26 cellular contexts compared by ENCODE assay signal in genomic region chr18:68102117-68102516, GRCh38.
"Had no signal": no experiment of that assay in that cellular context is flagged by ENCODE, and none has a peak within 500 bp of the region (broad histone marks: within the 10 kb centered on the region; RNA-seq: fewer than 3 reads in every experiment).

No MANE protein-coding gene starts in this region.

- H3K4me1 ChIP-seq: neural progenitor cell, parathyroid adenoma, psoas muscle, right lobe of liver, sigmoid colon, stomach, thyroid gland, tibial nerve, upper lobe of left lung, vagina had no signal

- H3K27ac Mint-ChIP-seq: nephron; neural progenitor cell; progenitor cell of endocrine pancreas; stimulated activated effector memory CD8-positive, alpha-beta T cell treated with anti-CD3 and anti-CD28 coated beads, Interleukin-12 subunit alpha, Interleukin-12 subunit beta, amount 100 ng/mL, for 72 hours; stimulated activated naive B cell treated with anti-CD40 and anti-IgM and Interleukin-4, amounts not matched to agents 10 μg/mL and 1 μg/mL and 100 μg/mL, for 72 hours; stimulated activated naive CD8-positive, alpha-beta T cell treated with anti-CD3 and anti-CD28 coated beads, Interleukin-15, Interleukin-2, amounts not matched to agents 100 ng/mL and 50 ng/mL, for 24 hours had no signal

- H3K36me3 ChIP-seq: neural progenitor cell, ovary, right lobe of liver, sigmoid colon, stomach, thoracic aorta, thyroid gland, tibial nerve, upper lobe of left lung, vagina had no signal

- H3K4me1 Mint-ChIP-seq: neural progenitor cell; stimulated activated effector memory CD8-positive, alpha-beta T cell treated with anti-CD3 and anti-CD28 coated beads, Interleukin-12 subunit alpha, Interleukin-12 subunit beta, amount 100 ng/mL, for 72 hours; stimulated activated naive B cell treated with anti-CD40 and anti-IgM and Interleukin-4, amounts not matched to agents 10 μg/mL and 1 μg/mL and 100 μg/mL, for 72 hours had no signal

- H3K9ac ChIP-seq: neural progenitor cell, parathyroid adenoma had no signal

- H3K36me3 Mint-ChIP-seq: neural progenitor cell; stimulated activated effector memory CD8-positive, alpha-beta T cell treated with anti-CD3 and anti-CD28 coated beads, Interleukin-12 subunit alpha, Interleukin-12 subunit beta, amount 100 ng/mL, for 72 hours; stimulated activated naive B cell treated with anti-CD40 and anti-IgM and Interleukin-4, amounts not matched to agents 10 μg/mL and 1 μg/mL and 100 μg/mL, for 72 hours had no signal

- H3K9me3 Mint-ChIP-seq: nephron; neural progenitor cell; stimulated activated effector memory CD8-positive, alpha-beta T cell treated with anti-CD3 and anti-CD28 coated beads, Interleukin-12 subunit alpha, Interleukin-12 subunit beta, amount 100 ng/mL, for 72 hours; stimulated activated naive B cell treated with anti-CD40 and anti-IgM and Interleukin-4, amounts not matched to agents 10 μg/mL and 1 μg/mL and 100 μg/mL, for 72 hours; stimulated activated naive CD8-positive, alpha-beta T cell treated with anti-CD3 and anti-CD28 coated beads, Interleukin-15, Interleukin-2, amounts not matched to agents 100 ng/mL and 50 ng/mL, for 24 hours had no signal

- ATAC-seq: psoas muscle; right cardiac atrium; right lobe of liver; stimulated activated effector memory CD8-positive, alpha-beta T cell treated with anti-CD3 and anti-CD28 coated beads, Interleukin-12 subunit alpha, Interleukin-12 subunit beta, amount 100 ng/mL, for 72 hours; stimulated activated naive B cell treated with anti-CD40 and anti-IgM and Interleukin-4, amounts not matched to agents 10 μg/mL and 1 μg/mL and 100 μg/mL, for 72 hours had no signal

- DNase-seq: occipital lobe; ovary; posterior cingulate gyrus; psoas muscle; right cardiac atrium; right lobe of liver; sigmoid colon; small intestine; stimulated activated CD4-positive, alpha-beta T cell treated with anti-CD3 and anti-CD28 coated beads, Interleukin-15, amount 100 ng/mL, for 24 hours; stimulated activated CD4-positive, alpha-beta T cell treated with anti-CD3 and anti-CD28 coated beads, Interleukin-2, amount 100 ng/mL, for 24 hours; stimulated activated CD4-positive, alpha-beta T cell treated with anti-CD3 and anti-CD28 coated beads, Interleukin-2, amount 100 ng/mL, for 48 hours; stimulated activated CD4-positive, alpha-beta T cell treated with anti-CD3 and anti-CD28 coated beads, Interleukin-4, amount 100 ng/mL, for 24 hours; stimulated activated naive B cell treated with anti-CD40 and anti-IgM and Interleukin-4, amounts not matched to agents 10 μg/mL and 1 μg/mL and 100 μg/mL, for 72 hours; stimulated activated naive CD4-positive, alpha-beta T cell treated with Interleukin-2 at 50 U/mL for 16 hours; stomach; thyroid gland had no signal

- H3K4me2 ChIP-seq: neural progenitor cell had no signal

- H3K4me3 Mint-ChIP-seq: nephron; neural progenitor cell; stimulated activated effector memory CD8-positive, alpha-beta T cell treated with anti-CD3 and anti-CD28 coated beads, Interleukin-12 subunit alpha, Interleukin-12 subunit beta, amount 100 ng/mL, for 72 hours; stimulated activated naive B cell treated with anti-CD40 and anti-IgM and Interleukin-4, amounts not matched to agents 10 μg/mL and 1 μg/mL and 100 μg/mL, for 72 hours; stimulated activated naive CD8-positive, alpha-beta T cell treated with anti-CD3 and anti-CD28 coated beads, Interleukin-15, Interleukin-2, amounts not matched to agents 100 ng/mL and 50 ng/mL, for 24 hours had no signal

- H2AFZ ChIP-seq: neural progenitor cell, parathyroid adenoma had no signal

- H3K27me3 ChIP-seq: neural progenitor cell, ovary, right lobe of liver, sigmoid colon, stomach, thyroid gland, tibial nerve, upper lobe of left lung, vagina had no signal

- H3K4me3 ChIP-seq: neural progenitor cell, ovary, psoas muscle, right lobe of liver, sigmoid colon, stomach, thoracic aorta, thyroid gland, tibial nerve, upper lobe of left lung, vagina had no signal

- H3K9me3 ChIP-seq: ovary, psoas muscle, right lobe of liver, sigmoid colon, stomach, thoracic aorta, thyroid gland, tibial nerve, upper lobe of left lung, vagina had no signal

- H3K27ac ChIP-seq: neural progenitor cell, ovary, parathyroid adenoma, psoas muscle, right lobe of liver, sigmoid colon, stomach, thoracic aorta, thyroid gland, tibial nerve, upper lobe of left lung, vagina had no signal

- H3K27me3 Mint-ChIP-seq: progenitor cell of endocrine pancreas; stimulated activated naive B cell treated with anti-CD40 and anti-IgM and Interleukin-4, amounts not matched to agents 10 μg/mL and 1 μg/mL and 100 μg/mL, for 72 hours; stimulated activated naive CD8-positive, alpha-beta T cell treated with anti-CD3 and anti-CD28 coated beads, Interleukin-15, Interleukin-2, amounts not matched to agents 100 ng/mL and 50 ng/mL, for 24 hours had no signal

- H3K79me2 ChIP-seq: parathyroid adenoma had no signal
